22 cellular contexts compared by ENCODE assay signal in the genomic region with DNA sequence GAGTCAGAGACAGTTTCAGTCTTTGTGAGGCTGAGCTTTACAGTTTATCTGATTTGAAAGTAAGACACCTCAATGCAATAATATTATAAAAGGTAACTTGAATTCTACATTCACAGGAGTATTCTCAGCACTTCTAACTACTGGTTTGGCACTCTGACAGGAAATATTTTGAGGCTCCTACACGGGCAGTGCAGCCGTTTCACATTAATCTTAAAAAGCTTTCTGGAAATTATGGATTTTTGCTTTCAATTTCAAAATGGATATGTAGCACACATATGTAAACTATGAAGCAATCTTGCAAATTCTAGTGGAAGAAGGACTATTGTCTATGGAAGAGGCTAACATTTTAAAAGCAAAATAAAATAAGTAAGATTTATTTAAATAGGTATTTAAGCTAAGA.
DNase-seq lines count a peak whose midpoint lies in the region; ATAC-seq and TF ChIP-seq lines count a peak whose summit lies in the region.
"Had no signal": no experiment of that assay in that cellular context is flagged by ENCODE, and none has a peak within 500 bp of the region (broad histone marks: within the 10 kb centered on the region; RNA-seq: fewer than 3 reads in every experiment).

No MANE protein-coding gene starts in this region.

- H3K36me3 ChIP-seq in SK-N-MC (ENCODE audit: insufficient read depth, low read length) (no peaks in the 10 kb centered on the region), fibroblast of lung (ENCODE audit: control insufficient read depth, insufficient read depth, low read length) (no peaks in the 10 kb centered on the region)
- H3K36me3 ChIP-seq: heart left ventricle, sigmoid colon, thoracic aorta had no signal

- POLR2A ChIA-PET in activated CD4-positive, alpha-beta memory T cell treated with anti-CD3 and anti-CD28 coated beads, Interleukin-2, amount 10 ng/mL, durations not matched to agents 7 days and 5 days (lab: Charles Lee): no interaction called here
- POLR2A ChIA-PET in activated CD4-positive, alpha-beta memory T cell treated with anti-CD3 and anti-CD28 coated beads for 36 hours (lab: Charles Lee): no interaction called here

- H3K9me3 Mint-ChIP-seq in activated CD4-positive, alpha-beta memory T cell treated with anti-CD3 and anti-CD28 coated beads, Interleukin-2, amount 10 ng/mL, durations not matched to agents 7 days and 5 days: no peaks in the 10 kb centered on the region
- H3K9me3 Mint-ChIP-seq in activated CD4-positive, alpha-beta memory T cell treated with anti-CD3 and anti-CD28 coated beads for 36 hours: no peaks in the 10 kb centered on the region
- no peaks in the 10 kb centered on the region for H3K9me3 Mint-ChIP-seq in stimulated activated effector memory CD8-positive, alpha-beta T cell treated with anti-CD3 and anti-CD28 coated beads, Interleukin-12 subunit alpha, Interleukin-12 subunit beta, amount 100 ng/mL, for 72 hours

- H3K4me1 ChIP-seq in fibroblast of lung (ENCODE audit: control insufficient read depth, extremely low read depth, insufficient read depth, low read length): no peaks in the 10 kb centered on the region
- H3K4me1 ChIP-seq: sigmoid colon had no signal

- DNase-seq in activated CD4-positive, alpha-beta memory T cell treated with anti-CD3 and anti-CD28 coated beads, Interleukin-2, amount 10 ng/mL, durations not matched to agents 7 days and 5 days: no peak
- no peak for DNase-seq in activated CD4-positive, alpha-beta memory T cell treated with anti-CD3 and anti-CD28 coated beads for 36 hours
- DNase-seq in SK-N-MC (ENCODE audit: low read depth, low spot score) (no peak), fibroblast of lung (ENCODE audit: low read depth in 2 of 2) (peak; percentile 36 to 59), NCI-H2029 (lab: John Stamatoyannopoulos, UW) (no peak), hypothalamus (lab: John Stamatoyannopoulos, UW) (no peak)
- DNase-seq in stimulated activated effector memory CD8-positive, alpha-beta T cell treated with anti-CD3 and anti-CD28 coated beads, Interleukin-12 subunit alpha, Interleukin-12 subunit beta, amount 100 ng/mL, for 72 hours (ENCODE audit: low spot score in 2 of 2): no peak
- DNase-seq: activated CD4-positive, alpha-beta T cell treated with anti-CD3 and anti-CD28 coated beads for 1 hour; activated T-cell treated with anti-CD3 and anti-CD28 coated beads for 4 hours; CD4-positive, alpha-beta memory T cell; heart left ventricle; mucosa of descending colon; NCI-H1092 treated with DMSO at 0.1 percent for 48 hours; NCI-H2171; NCI-H82; sigmoid colon; stimulated activated CD4-positive, alpha-beta T cell treated with anti-CD3 and anti-CD28 coated beads, Interleukin-4, amount 100 ng/mL, for 1 hour had no signal

- peak overlapping the region; percentile 10 for H3K27ac Mint-ChIP-seq in activated CD4-positive, alpha-beta memory T cell treated with anti-CD3 and anti-CD28 coated beads, Interleukin-2, amount 10 ng/mL, durations not matched to agents 7 days and 5 days
- H3K27ac Mint-ChIP-seq in activated CD4-positive, alpha-beta memory T cell treated with anti-CD3 and anti-CD28 coated beads for 36 hours: no peak overlapping the region
- H3K27ac Mint-ChIP-seq in stimulated activated effector memory CD8-positive, alpha-beta T cell treated with anti-CD3 and anti-CD28 coated beads, Interleukin-12 subunit alpha, Interleukin-12 subunit beta, amount 100 ng/mL, for 72 hours: no peak overlapping the region
- H3K27ac Mint-ChIP-seq: activated naive CD8-positive, alpha-beta T cell; CD4-positive, alpha-beta memory T cell had no signal

- intact Hi-C loops in activated CD4-positive, alpha-beta memory T cell treated with anti-CD3 and anti-CD28 coated beads for 36 hours (cut with micrococcal nuclease): loop anchor here (1.0 kb wide), 1 partner anchor 10 kb away; no protein-coding TSS in a partner anchor

- peaks cover 34% of the 10 kb centered on the region for H3K4me1 Mint-ChIP-seq in activated CD4-positive, alpha-beta memory T cell treated with anti-CD3 and anti-CD28 coated beads, Interleukin-2, amount 10 ng/mL, durations not matched to agents 7 days and 5 days
- peaks cover 4% of the 10 kb centered on the region for H3K4me1 Mint-ChIP-seq in activated CD4-positive, alpha-beta memory T cell treated with anti-CD3 and anti-CD28 coated beads for 36 hours (ENCODE audit: low read depth)
- H3K4me1 Mint-ChIP-seq in stimulated activated effector memory CD8-positive, alpha-beta T cell treated with anti-CD3 and anti-CD28 coated beads, Interleukin-12 subunit alpha, Interleukin-12 subunit beta, amount 100 ng/mL, for 72 hours: peaks cover 20% of the 10 kb centered on the region

- no peak for TF ChIP-seq CTCF in fibroblast of lung (conservative IDR thresholded peaks at IDR 0.05 in 1 of 2, IDR thresholded peaks at IDR 0.05 in 1 of 2; ENCODE audit: low read depth in 1 of 2, low read length in 2 of 2)

- peak overlapping the region; percentile 12 for H3K4me3 Mint-ChIP-seq in activated CD4-positive, alpha-beta memory T cell treated with anti-CD3 and anti-CD28 coated beads, Interleukin-2, amount 10 ng/mL, durations not matched to agents 7 days and 5 days
- H3K4me3 Mint-ChIP-seq in activated CD4-positive, alpha-beta memory T cell treated with anti-CD3 and anti-CD28 coated beads for 36 hours: no peak overlapping the region
- H3K4me3 Mint-ChIP-seq in stimulated activated effector memory CD8-positive, alpha-beta T cell treated with anti-CD3 and anti-CD28 coated beads, Interleukin-12 subunit alpha, Interleukin-12 subunit beta, amount 100 ng/mL, for 72 hours: peak overlapping the region; percentile 7
- H3K4me3 Mint-ChIP-seq: activated naive CD8-positive, alpha-beta T cell; CD4-positive, alpha-beta memory T cell had no signal

- H3K79me2 ChIP-seq in fibroblast of lung (ENCODE audit: control insufficient read depth, insufficient read depth, low read length): no peaks in the 10 kb centered on the region

- H4K20me1 ChIP-seq in fibroblast of lung (ENCODE audit: control insufficient read depth, extremely low read depth, insufficient read depth, low read length): no peaks in the 10 kb centered on the region

- H3K9me3 ChIP-seq in SK-N-MC (ENCODE audit: low read depth, low read length) (no peaks in the 10 kb centered on the region), fibroblast of lung (ENCODE audit: control insufficient read depth, insufficient read depth, low read depth, low read length) (no peaks in the 10 kb centered on the region)
- H3K9me3 ChIP-seq: heart left ventricle, mucosa of descending colon, sigmoid colon, thoracic aorta had no signal

- no peaks in the 10 kb centered on the region for H3K27me3 ChIP-seq in fibroblast of lung (ENCODE audit: control insufficient read depth, insufficient read depth, low read length)
- H3K27me3 ChIP-seq: heart left ventricle, sigmoid colon had no signal

- H2AFZ ChIP-seq in fibroblast of lung (ENCODE audit: low read length): no peak overlapping the region

- peak overlapping the region; percentile 23 for H3K4me2 ChIP-seq in fibroblast of lung (ENCODE audit: extremely low read depth, insufficient read depth, low read length)

- H3K27ac ChIP-seq in SK-N-MC (peak overlapping the region; percentile 64), fibroblast of lung (ENCODE audit: insufficient read depth, low read length) (no peak overlapping the region)
- H3K27ac ChIP-seq: heart left ventricle, sigmoid colon, thoracic aorta had no signal

- CTCF ChIA-PET in activated CD4-positive, alpha-beta memory T cell treated with anti-CD3 and anti-CD28 coated beads, Interleukin-2, amount 10 ng/mL, durations not matched to agents 7 days and 5 days (lab: Charles Lee): interaction anchor here (0.8 kb wide), 1 partner anchor 28 kb away, joined by 4 read pairs; no protein-coding TSS in a partner anchor
- CTCF ChIA-PET in activated CD4-positive, alpha-beta memory T cell treated with anti-CD3 and anti-CD28 coated beads for 36 hours (lab: Charles Lee): no interaction called here

- H3K9ac ChIP-seq in SK-N-MC (ENCODE audit: insufficient read length) (peak overlapping the region; percentile 10), fibroblast of lung (ENCODE audit: insufficient read depth, low read length) (no peak overlapping the region)

- H3K27me3 Mint-ChIP-seq in activated CD4-positive, alpha-beta memory T cell treated with anti-CD3 and anti-CD28 coated beads, Interleukin-2, amount 10 ng/mL, durations not matched to agents 7 days and 5 days: no peaks in the 10 kb centered on the region
- no peaks in the 10 kb centered on the region for H3K27me3 Mint-ChIP-seq in activated CD4-positive, alpha-beta memory T cell treated with anti-CD3 and anti-CD28 coated beads for 36 hours
- H3K27me3 Mint-ChIP-seq: activated naive CD8-positive, alpha-beta T cell; CD4-positive, alpha-beta memory T cell had no signal

- no peak for ATAC-seq in stimulated activated effector memory CD8-positive, alpha-beta T cell treated with anti-CD3 and anti-CD28 coated beads, Interleukin-12 subunit alpha, Interleukin-12 subunit beta, amount 100 ng/mL, for 72 hours
- no peak for ATAC-seq in GM21529 (IDR thresholded peaks at IDR 0.05; ENCODE audit: unreplicated experiment)
- ATAC-seq: heart left ventricle, HepG2, mucosa of descending colon, Right ventricle myocardium inferior had no signal

- H3K4me3 ChIP-seq in SK-N-MC (peak overlapping the region; percentile 36), fibroblast of lung (replicated peaks in 1 of 4; ENCODE audit: control extremely low read depth in 1 of 4, insufficient read depth in 1 of 4, low read depth in 3 of 4, low read length in 4 of 4) (peak overlapping the region in 1 of 4 experiments; percentile 18)
- H3K4me3 ChIP-seq: heart left ventricle, mucosa of descending colon, sigmoid colon, thoracic aorta had no signal

- H3K36me3 Mint-ChIP-seq in activated CD4-positive, alpha-beta memory T cell treated with anti-CD3 and anti-CD28 coated beads, Interleukin-2, amount 10 ng/mL, durations not matched to agents 7 days and 5 days (ENCODE audit: low read depth): peaks cover 3% of the 10 kb centered on the region
- no peaks in the 10 kb centered on the region for H3K36me3 Mint-ChIP-seq in activated CD4-positive, alpha-beta memory T cell treated with anti-CD3 and anti-CD28 coated beads for 36 hours
- no peaks in the 10 kb centered on the region for H3K36me3 Mint-ChIP-seq in stimulated activated effector memory CD8-positive, alpha-beta T cell treated with anti-CD3 and anti-CD28 coated beads, Interleukin-12 subunit alpha, Interleukin-12 subunit beta, amount 100 ng/mL, for 72 hours
- H3K36me3 Mint-ChIP-seq: activated naive CD8-positive, alpha-beta T cell; CD4-positive, alpha-beta memory T cell had no signal

Comparison
In these comparisons a context has a peak if more than half of its experiments do, and no peak if none do; other contexts are left out.
1. DNase-seq: peak in fibroblast of lung (2 of 2); none in activated CD4-positive, alpha-beta memory T cell treated with anti-CD3 and anti-CD28 coated beads, Interleukin-2, amount 10 ng/mL, durations not matched to agents 7 days and 5 days (single experiment), activated CD4-positive, alpha-beta memory T cell treated with anti-CD3 and anti-CD28 coated beads for 36 hours (single experiment), SK-N-MC (single experiment), stimulated activated effector memory CD8-positive, alpha-beta T cell treated with anti-CD3 and anti-CD28 coated beads, Interleukin-12 subunit alpha, Interleukin-12 subunit beta, amount 100 ng/mL, for 72 hours (0 of 2), NCI-H2029 (single experiment) and hypothalamus (0 of 51).